Comparison of ENCODE assay signal across 27 cellular contexts in genomic region chr4:1846580-1846979, GRCh38. TPM values are rescaled to one million over a fixed set of nuclear protein-coding genes. Genes with fewer than 3 reads are reported as not detected.
"Had no signal": no experiment of that assay in that cellular context is flagged by ENCODE, and none has a peak within 500 bp of the region (broad histone marks: within the 10 kb centered on the region; RNA-seq: fewer than 3 reads in every experiment).

No MANE protein-coding gene starts in this region.

- H3K9me3 Mint-ChIP-seq: activated T-cell treated with anti-CD3 and anti-CD28 coated beads, Interleukin-2, amount 50 U/mL, for 4 hours; activated T-helper 2 cell treated with anti-CD3 and anti-CD28 coated beads, Interferon-gamma antibody, Interleukin-2, Interleukin-4, amounts not matched to agents 10 μg/mL and 5 μg/mL and 100 μg/mL, durations not matched to agents 14 hours and 24 hours and 36 hours; central memory CD8-positive, alpha-beta T cell; effector memory CD8-positive, alpha-beta T cell; immature natural killer cell; natural killer cell treated with Interleukin-12 subunit alpha and Interleukin-12 subunit beta and Interleukin-15 and Interleukin-18, amount 100 ng/mL, for 72 hours; type B pancreatic cell had no signal

- H3K27ac ChIP-seq: breast epithelium, colonic mucosa, dorsolateral prefrontal cortex, esophagus muscularis mucosa, hepatocyte, left ventricle myocardium inferior, ovary, prostate gland, testis, vagina had no signal

- DNase-seq: activated CD4-positive, alpha-beta T cell treated with anti-CD3 and anti-CD28 coated beads, Interleukin-2, amount 50 U/mL, for 48 hours; activated CD8-positive, alpha-beta memory T cell treated with anti-CD3 and anti-CD28 coated beads, Interleukin-2, amount 50 U/mL, for 48 hours; activated naive CD4-positive, alpha-beta T cell; activated T-cell treated with anti-CD3 and anti-CD28 coated beads, Interleukin-2, amount 50 U/mL, for 4 hours; amniotic stem cell; colonic mucosa; dorsolateral prefrontal cortex; effector memory CD8-positive, alpha-beta T cell; glutamatergic neuron; immature natural killer cell; left ventricle myocardium inferior; midbrain; ovary; stimulated activated CD4-positive, alpha-beta T cell treated with anti-CD3 and anti-CD28 coated beads, Interleukin-2, amount 100 ng/mL, for 48 hours; stimulated activated CD8-positive, alpha-beta memory T cell treated with anti-CD3 and anti-CD28 coated beads, Interleukin-4, amount 100 ng/mL, for 48 hours; stimulated activated naive CD4-positive, alpha-beta T cell; testis had no signal

- H3K9me3 ChIP-seq: breast epithelium, colonic mucosa, esophagus muscularis mucosa, left ventricle myocardium inferior, ovary, prostate gland, testis, vagina had no signal

- H2AFZ ChIP-seq: hepatocyte had no signal

- H3K4me3 Mint-ChIP-seq: activated naive CD8-positive, alpha-beta T cell; activated T-cell treated with anti-CD3 and anti-CD28 coated beads, Interleukin-2, amount 50 U/mL, for 4 hours; central memory CD8-positive, alpha-beta T cell; effector memory CD8-positive, alpha-beta T cell; immature natural killer cell; natural killer cell treated with Interleukin-12 subunit alpha and Interleukin-12 subunit beta and Interleukin-15 and Interleukin-18, amount 100 ng/mL, for 72 hours; type B pancreatic cell had no signal

- H3K4me3 ChIP-seq: breast epithelium, colonic mucosa, dorsolateral prefrontal cortex, esophagus muscularis mucosa, hepatocyte, left ventricle myocardium inferior, ovary, prostate gland, testis, vagina had no signal

- H3K36me3 ChIP-seq: breast epithelium, colonic mucosa, ovary, prostate gland had no signal

- ATAC-seq: activated T-cell treated with anti-CD3 and anti-CD28 coated beads, Interleukin-2, amount 50 U/mL, for 4 hours; effector memory CD8-positive, alpha-beta T cell; natural killer cell treated with Interleukin-12 subunit alpha and Interleukin-12 subunit beta and Interleukin-15 and Interleukin-18, amount 100 ng/mL, for 72 hours had no signal

- H3K27me3 Mint-ChIP-seq: activated naive CD8-positive, alpha-beta T cell; central memory CD8-positive, alpha-beta T cell; effector memory CD8-positive, alpha-beta T cell; natural killer cell treated with Interleukin-12 subunit alpha and Interleukin-12 subunit beta and Interleukin-15 and Interleukin-18, amount 100 ng/mL, for 72 hours; type B pancreatic cell had no signal

- H3K27me3 ChIP-seq: breast epithelium, colonic mucosa, dorsolateral prefrontal cortex, esophagus muscularis mucosa, hepatocyte, ovary, testis, vagina had no signal

- H3K27ac Mint-ChIP-seq: activated naive CD8-positive, alpha-beta T cell; activated T-helper 2 cell treated with anti-CD3 and anti-CD28 coated beads, Interferon-gamma antibody, Interleukin-2, Interleukin-4, amounts not matched to agents 10 μg/mL and 5 μg/mL and 100 μg/mL, durations not matched to agents 14 hours and 24 hours and 36 hours; natural killer cell treated with Interleukin-12 subunit alpha and Interleukin-12 subunit beta and Interleukin-15 and Interleukin-18, amount 100 ng/mL, for 72 hours; type B pancreatic cell had no signal

- H3K36me3 Mint-ChIP-seq: type B pancreatic cell had no signal

- H3K4me2 ChIP-seq: hepatocyte had no signal

- H3K4me1 ChIP-seq: breast epithelium, colonic mucosa, prostate gland had no signal

RNA-seq across cellular contexts. Expression of gene FGFR3, which starts 53.5 kb away (rescaled TPM):
- polyA plus RNA-seq: immature natural killer cell had no signal
